Comparison of ENCODE assay signal across 9 cellular contexts in the genomic region with DNA sequence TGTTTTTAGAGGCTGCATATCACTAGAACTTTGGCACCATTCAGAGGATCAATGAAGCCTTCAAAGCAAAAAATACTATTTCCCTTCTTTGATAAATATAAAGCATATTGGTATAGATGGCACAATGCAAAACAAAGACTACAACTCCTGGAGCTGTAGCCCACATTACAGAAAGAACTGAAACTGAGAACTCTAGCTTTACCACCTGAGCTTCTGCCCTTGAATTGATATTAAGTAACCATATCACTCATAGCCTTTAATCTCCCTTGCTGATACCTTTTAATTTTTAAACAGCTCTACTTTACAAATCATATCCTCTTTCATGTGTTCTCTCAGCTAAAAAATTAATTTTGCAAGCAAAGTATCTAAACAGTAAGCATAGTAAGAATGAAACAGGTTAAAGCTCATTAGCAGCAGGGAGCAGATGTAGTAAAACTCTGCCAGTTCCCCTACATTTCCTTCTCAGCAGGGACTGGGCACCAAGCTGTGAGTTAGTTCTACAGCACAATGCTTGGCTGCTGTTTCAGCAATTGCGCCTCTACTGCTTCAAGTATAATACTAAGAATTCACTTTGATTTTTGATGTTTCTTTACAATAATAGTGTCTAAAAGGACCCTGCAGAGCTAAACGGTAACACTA.
DNase-seq lines count a peak whose midpoint lies in the region; ATAC-seq lines count a peak whose summit lies in the region.
"Had no signal": no experiment of that assay in that cellular context is flagged by ENCODE, and none has a peak within 500 bp of the region (broad histone marks: within the 10 kb centered on the region; RNA-seq: fewer than 3 reads in every experiment).

No MANE protein-coding gene starts in this region.

- no peak overlapping the region for H3K27ac Mint-ChIP-seq in activated CD4-positive, alpha-beta T cell treated with anti-CD3 and anti-CD28 coated beads for 36 hours
- no peak overlapping the region for H3K27ac Mint-ChIP-seq in activated CD4-positive, alpha-beta T cell treated with anti-CD3 and anti-CD28 coated beads, Interleukin-2, amount 10 ng/mL, durations not matched to agents 7 days and 5 days

- POLR2A ChIA-PET in activated CD4-positive, alpha-beta T cell treated with anti-CD3 and anti-CD28 coated beads for 36 hours (lab: Charles Lee) = no interaction called here
- POLR2A ChIA-PET in activated CD4-positive, alpha-beta T cell treated with anti-CD3 and anti-CD28 coated beads, Interleukin-2, amount 10 ng/mL, durations not matched to agents 7 days and 5 days (lab: Charles Lee) = no interaction called here

- intact Hi-C loops in activated CD4-positive, alpha-beta T cell treated with anti-CD3 and anti-CD28 coated beads for 36 hours (cut with DNase I, micrococcal nuclease) = no loop called here

- H3K27me3 Mint-ChIP-seq in activated CD4-positive, alpha-beta T cell treated with anti-CD3 and anti-CD28 coated beads for 36 hours = no peaks in the 10 kb centered on the region
- H3K27me3 Mint-ChIP-seq in activated CD4-positive, alpha-beta T cell treated with anti-CD3 and anti-CD28 coated beads, Interleukin-2, amount 10 ng/mL, durations not matched to agents 7 days and 5 days = no peaks in the 10 kb centered on the region

- no peaks in the 10 kb centered on the region for H3K9me3 Mint-ChIP-seq in activated CD4-positive, alpha-beta T cell treated with anti-CD3 and anti-CD28 coated beads for 36 hours (ENCODE audit: low read depth)
- no peaks in the 10 kb centered on the region for H3K9me3 Mint-ChIP-seq in activated CD4-positive, alpha-beta T cell treated with anti-CD3 and anti-CD28 coated beads, Interleukin-2, amount 10 ng/mL, durations not matched to agents 7 days and 5 days

- peaks cover 5% of the 10 kb centered on the region for H3K4me1 Mint-ChIP-seq in activated CD4-positive, alpha-beta T cell treated with anti-CD3 and anti-CD28 coated beads for 36 hours
- peaks cover 7% of the 10 kb centered on the region for H3K4me1 Mint-ChIP-seq in activated CD4-positive, alpha-beta T cell treated with anti-CD3 and anti-CD28 coated beads, Interleukin-2, amount 10 ng/mL, durations not matched to agents 7 days and 5 days

- H3K36me3 Mint-ChIP-seq in activated CD4-positive, alpha-beta T cell treated with anti-CD3 and anti-CD28 coated beads for 36 hours (ENCODE audit: low read depth) = no peaks in the 10 kb centered on the region
- H3K36me3 Mint-ChIP-seq in activated CD4-positive, alpha-beta T cell treated with anti-CD3 and anti-CD28 coated beads, Interleukin-2, amount 10 ng/mL, durations not matched to agents 7 days and 5 days (ENCODE audit: low read depth) = no peaks in the 10 kb centered on the region

- CTCF ChIA-PET in activated CD4-positive, alpha-beta T cell treated with anti-CD3 and anti-CD28 coated beads for 36 hours (lab: Charles Lee) = interaction anchor here (0.5 to 1.3 kb wide), 3 partner anchors 9 to 186 kb away, joined by 4 read pairs; no protein-coding TSS in a partner anchor
- CTCF ChIA-PET in activated CD4-positive, alpha-beta T cell treated with anti-CD3 and anti-CD28 coated beads, Interleukin-2, amount 10 ng/mL, durations not matched to agents 7 days and 5 days (lab: Charles Lee) = interaction anchor here (0.6 to 0.9 kb wide), 2 partner anchors 11 to 263 kb away, joined by 3 to 4 read pairs; no protein-coding TSS in a partner anchor

- peak; percentile 57 for ATAC-seq in activated CD4-positive, alpha-beta T cell treated with anti-CD3 and anti-CD28 coated beads for 36 hours
- ATAC-seq in HG02981 (IDR thresholded peaks at IDR 0.05; ENCODE audit: unreplicated experiment) = peak; percentile 72

- H3K4me3 Mint-ChIP-seq in activated CD4-positive, alpha-beta T cell treated with anti-CD3 and anti-CD28 coated beads for 36 hours = no peak overlapping the region
- H3K4me3 Mint-ChIP-seq in activated CD4-positive, alpha-beta T cell treated with anti-CD3 and anti-CD28 coated beads, Interleukin-2, amount 10 ng/mL, durations not matched to agents 7 days and 5 days = no peak overlapping the region

- DNase-seq in activated CD4-positive, alpha-beta T cell treated with anti-CD3 and anti-CD28 coated beads for 36 hours = no peak
- DNase-seq in activated CD4-positive, alpha-beta T cell treated with anti-CD3 and anti-CD28 coated beads, Interleukin-2, amount 10 ng/mL, durations not matched to agents 7 days and 5 days = no peak
- peak; percentile 62 for DNase-seq in NCI-H2227 treated with DMSO at 0.1 percent for 48 hours (lab: John Stamatoyannopoulos, UW)
- peak; percentile 53 for DNase-seq in smooth muscle cell of the brain vasculature (ENCODE audit: low read depth, low spot score)
- DNase-seq in NCI-H524 (lab: John Stamatoyannopoulos, UW) = no peak
- no peak for DNase-seq in NAMALWA (ENCODE audit: low spot score)
- DNase-seq in NCI-H1436 treated with DMSO at 0.1 percent for 48 hours (lab: John Stamatoyannopoulos, UW) = no peak
- DNase-seq: NCI-H226 had no signal

Comparison
In these comparisons a context has a peak if more than half of its experiments do, and no peak if none do; other contexts are left out.
1. DNase-seq: peak in NCI-H2227 treated with DMSO at 0.1 percent for 48 hours (single experiment) and smooth muscle cell of the brain vasculature (single experiment); none in activated CD4-positive, alpha-beta T cell treated with anti-CD3 and anti-CD28 coated beads for 36 hours (single experiment), activated CD4-positive, alpha-beta T cell treated with anti-CD3 and anti-CD28 coated beads, Interleukin-2, amount 10 ng/mL, durations not matched to agents 7 days and 5 days (single experiment), NCI-H524 (0 of 2), NAMALWA (single experiment) and NCI-H1436 treated with DMSO at 0.1 percent for 48 hours (single experiment).